ENCODE assay signal across 18 cellular contexts in the genomic region with DNA sequence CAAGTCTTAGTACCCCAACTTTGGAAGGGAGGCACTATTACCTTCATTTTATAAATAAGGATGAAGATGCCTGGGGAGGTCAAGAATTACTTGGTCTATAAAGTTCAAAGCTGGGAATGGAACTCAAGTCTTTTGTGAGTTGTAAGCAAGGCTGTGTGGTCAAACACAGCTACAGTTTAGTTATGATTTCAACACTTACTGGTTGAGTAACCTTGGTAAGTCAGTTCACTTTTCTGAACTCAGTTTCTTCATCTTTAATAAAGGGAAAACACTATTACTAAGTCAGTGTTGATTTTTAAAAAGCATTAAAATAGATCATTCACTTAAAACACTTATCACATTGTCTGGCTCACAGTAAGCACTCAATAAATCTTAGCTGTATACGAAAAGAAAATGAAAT.
"Had no signal": no experiment of that assay in that cellular context is flagged by ENCODE, and none has a peak within 500 bp of the region (broad histone marks: within the 10 kb centered on the region; RNA-seq: fewer than 3 reads in every experiment).

No MANE protein-coding gene starts in this region.

- H3K4me3 ChIP-seq: gastroesophageal sphincter, heart right ventricle, right atrium auricular region, skin epidermis, suprapubic skin, upper lobe of right lung had no signal

- H3K4me1 ChIP-seq: suprapubic skin, upper lobe of right lung had no signal

- H3K36me3 ChIP-seq: gastroesophageal sphincter, heart right ventricle, right atrium auricular region, suprapubic skin, upper lobe of right lung, WERI-Rb-1 had no signal

- H3K9me3 ChIP-seq: gastroesophageal sphincter, right atrium auricular region, suprapubic skin, upper lobe of right lung had no signal

- H3K27me3 ChIP-seq: gastroesophageal sphincter, heart right ventricle, right atrium auricular region, suprapubic skin, upper lobe of right lung had no signal

- H3K27ac ChIP-seq: suprapubic skin, upper lobe of right lung, WERI-Rb-1 had no signal

- ATAC-seq: activated CD4-positive, alpha-beta T cell treated with anti-CD3 and anti-CD28 coated beads for 36 hours; gastroesophageal sphincter; left colon; SK-N-SH treated with all-trans-retinoic acid at 6 μM for 48 hours; T-helper 17 cell; upper lobe of right lung had no signal

- DNase-seq: activated CD4-positive, alpha-beta memory T cell treated with anti-CD3 and anti-CD28 coated beads, Interleukin-2, amount 10 ng/mL, durations not matched to agents 7 days and 5 days; activated CD4-positive, alpha-beta T cell treated with anti-CD3 and anti-CD28 coated beads for 36 hours; activated gamma-delta T cell; activated T-cell treated with anti-CD3 and anti-CD28 coated beads, Interleukin-2, amount 50 U/mL, for 48 hours; effector memory CD4-positive, alpha-beta T cell; heart right ventricle; left colon; naive B cell; stimulated activated CD4-positive, alpha-beta T cell treated with anti-CD3 and anti-CD28 coated beads, Interleukin-4, amount 100 ng/mL, for 24 hours; stimulated activated naive CD4-positive, alpha-beta T cell treated with Interleukin-2 at 50 U/mL for 16 hours; T-helper 17 cell; upper lobe of right lung; WERI-Rb-1 had no signal
